8 cellular contexts compared by ENCODE assay signal in genomic region chr11:43574949-43575915, GRCh38.
A peak's percentile ranks its signal among the peaks of the same experiment; 100 is the strongest.
DNase-seq lines count a peak whose midpoint lies in the region; ATAC-seq lines count a peak whose summit lies in the region.

No MANE protein-coding gene starts in this region.

- peaks cover 1% of the 10 kb centered on the region; the same call in 1 of the 2 replicates for H3K4me1 ChIP-seq in iPS DF 6.9 (ENCODE audit: control insufficient read depth, insufficient read depth, low read length)
- peaks cover 30 to 48% (median 37%) of the 10 kb centered on the region in 3 donors for H3K4me1 ChIP-seq in skeletal muscle tissue (ENCODE audit: control insufficient read depth in 3 of 3, insufficient read depth in 3 of 3, low read length in 3 of 3)

- no peak for ATAC-seq in HG02885 (IDR thresholded peaks at IDR 0.05; ENCODE audit: poor library complexity, unreplicated experiment)
- ATAC-seq in GM21423 (IDR thresholded peaks at IDR 0.05; ENCODE audit: unreplicated experiment), result no peak

- intact Hi-C loops in activated T-helper 1 cell treated with anti-CD3 and anti-CD28 coated beads, Interleukin-12 subunit alpha, Interleukin-12 subunit beta, Interleukin-2, Interleukin-4 antibody, amounts not matched to agents 30 ng/mL and 10 ng/mL and 1 ng/mL, durations not matched to agents 14 hours and 24 hours and 36 hours (cut with micrococcal nuclease), result loop anchor here (5.0 kb wide), 2 partner anchors 277 to 367 kb away; partner anchors contain the start of gene C11orf96

- H3K27me3 ChIP-seq in iPS DF 6.9 (ENCODE audit: control insufficient read depth, insufficient read depth, low read length) (peaks cover 54% of the 10 kb centered on the region), skeletal muscle tissue (ENCODE audit: control insufficient read depth in 3 of 3, insufficient read depth in 3 of 3, low read length in 3 of 3) (peaks cover 67 to 78% (median 75%) of the 10 kb centered on the region in 3 donors)

- H3K36me3 ChIP-seq in iPS DF 6.9 (ENCODE audit: control insufficient read depth, insufficient read depth, low read length) (0 out of 2 replicates have a peak, but pooled peaks cover 2% of the 10 kb centered on the region), skeletal muscle tissue (ENCODE audit: control insufficient read depth in 3 of 3, insufficient read depth in 3 of 3, low read length in 3 of 3) (no peaks in the 10 kb centered on the region)

- H3K9ac ChIP-seq in skeletal muscle tissue (ENCODE audit: low read depth in 1 of 3, low read length in 3 of 3), result peak overlapping the region in 1 of 3 donors; percentile 60

- H3K9me3 ChIP-seq in iPS DF 6.9 (ENCODE audit: control insufficient read depth, insufficient read depth, low read length) (no peaks in the 10 kb centered on the region), skeletal muscle tissue (ENCODE audit: control insufficient read depth in 3 of 3, low read length in 3 of 3) (no peaks in the 10 kb centered on the region)

- H3K4me3 ChIP-seq in iPS DF 6.9 (ENCODE audit: low read length), result peak overlapping the region; percentile 44; the same call in 1 of the 2 replicates
- peak overlapping the region; percentile 45 to 62 (median 61) for H3K4me3 ChIP-seq in skeletal muscle tissue (ENCODE audit: low read length in 3 of 3)

- H3K36me3 Mint-ChIP-seq in activated T-helper 1 cell treated with anti-CD3 and anti-CD28 coated beads, Interleukin-12 subunit alpha, Interleukin-12 subunit beta, Interleukin-2, Interleukin-4 antibody, amounts not matched to agents 30 ng/mL and 10 ng/mL and 1 ng/mL, durations not matched to agents 14 hours and 24 hours and 36 hours (ENCODE audit: low read depth), result no peaks in the 10 kb centered on the region

- no CpG with 5 or more reads among the region's 51 CpGs for WGBS in iPS DF 6.9 (ENCODE audit: insufficient coverage, insufficient read length)

- H3K4me3 Mint-ChIP-seq in activated T-helper 1 cell treated with anti-CD3 and anti-CD28 coated beads, Interleukin-12 subunit alpha, Interleukin-12 subunit beta, Interleukin-2, Interleukin-4 antibody, amounts not matched to agents 30 ng/mL and 10 ng/mL and 1 ng/mL, durations not matched to agents 14 hours and 24 hours and 36 hours, result peak overlapping the region; percentile 23

- peak overlapping the region; percentile 36 for H3K27ac Mint-ChIP-seq in activated T-helper 1 cell treated with anti-CD3 and anti-CD28 coated beads, Interleukin-12 subunit alpha, Interleukin-12 subunit beta, Interleukin-2, Interleukin-4 antibody, amounts not matched to agents 30 ng/mL and 10 ng/mL and 1 ng/mL, durations not matched to agents 14 hours and 24 hours and 36 hours

- H3K4me1 Mint-ChIP-seq in activated T-helper 1 cell treated with anti-CD3 and anti-CD28 coated beads, Interleukin-12 subunit alpha, Interleukin-12 subunit beta, Interleukin-2, Interleukin-4 antibody, amounts not matched to agents 30 ng/mL and 10 ng/mL and 1 ng/mL, durations not matched to agents 14 hours and 24 hours and 36 hours (ENCODE audit: low read depth), result peaks cover 5% of the 10 kb centered on the region

- H3K27ac ChIP-seq in iPS DF 6.9 (ENCODE audit: low read length) (no peak overlapping the region), skeletal muscle tissue (ENCODE audit: low read depth, low read length) (no peak overlapping the region)

- H3K27me3 Mint-ChIP-seq in activated T-helper 1 cell treated with anti-CD3 and anti-CD28 coated beads, Interleukin-12 subunit alpha, Interleukin-12 subunit beta, Interleukin-2, Interleukin-4 antibody, amounts not matched to agents 30 ng/mL and 10 ng/mL and 1 ng/mL, durations not matched to agents 14 hours and 24 hours and 36 hours (ENCODE audit: insufficient read depth), result peaks cover 68% of the 10 kb centered on the region

- DNase-seq in AG08396 (ENCODE audit: low spot score), result peak; percentile 69
- peak; percentile 38 for DNase-seq in HCEC 1CT
- no peak for DNase-seq in activated T-helper 1 cell treated with anti-CD3 and anti-CD28 coated beads, Interleukin-12 subunit alpha, Interleukin-12 subunit beta, Interleukin-2, Interleukin-4 antibody, amounts not matched to agents 30 ng/mL and 10 ng/mL and 1 ng/mL, durations not matched to agents 14 hours and 24 hours and 36 hours (ENCODE audit: low spot score)
- no peak for DNase-seq in iPS DF 6.9 (ENCODE audit: low read depth, low spot score)
- no peak for DNase-seq in activated naive CD4-positive, alpha-beta T cell treated with anti-CD3 and anti-CD28 coated beads, Interleukin-2, amount 50 U/mL, for 16 hours

- H3K9me3 Mint-ChIP-seq in activated T-helper 1 cell treated with anti-CD3 and anti-CD28 coated beads, Interleukin-12 subunit alpha, Interleukin-12 subunit beta, Interleukin-2, Interleukin-4 antibody, amounts not matched to agents 30 ng/mL and 10 ng/mL and 1 ng/mL, durations not matched to agents 14 hours and 24 hours and 36 hours, result no peaks in the 10 kb centered on the region

Comparison
In these comparisons a context has a peak if more than half of its experiments do, and no peak if none do; other contexts are left out.
1. DNase-seq: peak in AG08396 (single experiment) and HCEC 1CT (single experiment); none in activated T-helper 1 cell treated with anti-CD3 and anti-CD28 coated beads, Interleukin-12 subunit alpha, Interleukin-12 subunit beta, Interleukin-2, Interleukin-4 antibody, amounts not matched to agents 30 ng/mL and 10 ng/mL and 1 ng/mL, durations not matched to agents 14 hours and 24 hours and 36 hours (single experiment), iPS DF 6.9 (single experiment) and activated naive CD4-positive, alpha-beta T cell treated with anti-CD3 and anti-CD28 coated beads, Interleukin-2, amount 50 U/mL, for 16 hours (single experiment).